Comparison of ENCODE assay signal across 1 cellular context in the genomic region with DNA sequence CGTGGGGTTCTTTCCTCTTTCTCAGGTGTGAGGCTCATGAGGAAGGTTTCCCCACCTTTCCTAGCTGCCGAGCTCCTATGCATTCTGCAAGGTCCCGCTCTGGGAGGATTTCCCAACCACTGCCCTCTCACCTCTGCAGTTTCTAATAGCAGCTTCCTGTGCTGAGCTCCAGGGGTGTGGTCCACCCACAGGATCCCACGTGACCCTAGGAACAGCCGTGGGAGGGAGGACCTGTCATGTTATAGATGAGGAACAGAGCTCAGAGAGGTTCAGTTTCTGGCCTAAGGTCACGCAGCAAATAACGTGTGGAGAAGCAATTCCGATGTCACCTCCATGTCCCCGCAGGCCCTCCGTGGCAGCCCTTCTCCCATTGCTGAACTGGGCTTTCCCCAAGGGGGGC.
A peak's percentile ranks its signal among the peaks of the same experiment; 100 is the strongest.
TF ChIP-seq lines count a peak whose summit lies in the region.

No MANE protein-coding gene starts in this region.

TF ChIP-seq in K562, 482 proteins besides CTCF, POLR2A, EP300 and RAD21 (continued from another document and continues in another):
- TF ChIP-seq, protein P1, sequence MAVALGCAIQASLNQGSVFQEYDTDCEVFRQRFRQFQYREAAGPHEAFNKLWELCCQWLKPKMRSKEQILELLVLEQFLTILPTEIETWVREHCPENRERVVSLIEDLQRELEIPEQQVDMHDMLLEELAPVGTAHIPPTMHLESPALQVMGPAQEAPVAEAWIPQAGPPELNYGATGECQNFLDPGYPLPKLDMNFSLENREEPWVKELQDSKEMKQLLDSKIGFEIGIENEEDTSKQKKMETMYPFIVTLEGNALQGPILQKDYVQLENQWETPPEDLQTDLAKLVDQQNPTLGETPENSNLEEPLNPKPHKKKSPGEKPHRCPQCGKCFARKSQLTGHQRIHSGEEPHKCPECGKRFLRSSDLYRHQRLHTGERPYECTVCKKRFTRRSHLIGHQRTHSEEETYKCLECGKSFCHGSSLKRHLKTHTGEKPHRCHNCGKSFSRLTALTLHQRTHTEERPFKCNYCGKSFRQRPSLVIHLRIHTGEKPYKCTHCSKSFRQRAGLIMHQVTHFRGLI (CRISPR knock-in tag; IDR thresholded peaks at IDR 0.05) = no peak
- TF ChIP-seq, protein P2, sequence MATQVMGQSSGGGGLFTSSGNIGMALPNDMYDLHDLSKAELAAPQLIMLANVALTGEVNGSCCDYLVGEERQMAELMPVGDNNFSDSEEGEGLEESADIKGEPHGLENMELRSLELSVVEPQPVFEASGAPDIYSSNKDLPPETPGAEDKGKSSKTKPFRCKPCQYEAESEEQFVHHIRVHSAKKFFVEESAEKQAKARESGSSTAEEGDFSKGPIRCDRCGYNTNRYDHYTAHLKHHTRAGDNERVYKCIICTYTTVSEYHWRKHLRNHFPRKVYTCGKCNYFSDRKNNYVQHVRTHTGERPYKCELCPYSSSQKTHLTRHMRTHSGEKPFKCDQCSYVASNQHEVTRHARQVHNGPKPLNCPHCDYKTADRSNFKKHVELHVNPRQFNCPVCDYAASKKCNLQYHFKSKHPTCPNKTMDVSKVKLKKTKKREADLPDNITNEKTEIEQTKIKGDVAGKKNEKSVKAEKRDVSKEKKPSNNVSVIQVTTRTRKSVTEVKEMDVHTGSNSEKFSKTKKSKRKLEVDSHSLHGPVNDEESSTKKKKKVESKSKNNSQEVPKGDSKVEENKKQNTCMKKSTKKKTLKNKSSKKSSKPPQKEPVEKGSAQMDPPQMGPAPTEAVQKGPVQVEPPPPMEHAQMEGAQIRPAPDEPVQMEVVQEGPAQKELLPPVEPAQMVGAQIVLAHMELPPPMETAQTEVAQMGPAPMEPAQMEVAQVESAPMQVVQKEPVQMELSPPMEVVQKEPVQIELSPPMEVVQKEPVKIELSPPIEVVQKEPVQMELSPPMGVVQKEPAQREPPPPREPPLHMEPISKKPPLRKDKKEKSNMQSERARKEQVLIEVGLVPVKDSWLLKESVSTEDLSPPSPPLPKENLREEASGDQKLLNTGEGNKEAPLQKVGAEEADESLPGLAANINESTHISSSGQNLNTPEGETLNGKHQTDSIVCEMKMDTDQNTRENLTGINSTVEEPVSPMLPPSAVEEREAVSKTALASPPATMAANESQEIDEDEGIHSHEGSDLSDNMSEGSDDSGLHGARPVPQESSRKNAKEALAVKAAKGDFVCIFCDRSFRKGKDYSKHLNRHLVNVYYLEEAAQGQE (CRISPR knock-in tag; IDR thresholded peaks at IDR 0.05; ENCODE audit: low read depth) = no peak
- TF ChIP-seq CEBPG (CRISPR knock-in tag; IDR thresholded peaks at IDR 0.05) (peak; percentile 55; the same call in 1 of the 2 replicates), CEBPG (tag; conservative IDR thresholded peaks at IDR 0.05 in 1 of 2, IDR thresholded peaks at IDR 0.05 in 1 of 2) (peak in 1 of 2 experiments; percentile 10; a peak in 1 of 4 replicates), PPARD (CRISPR knock-in tag; IDR thresholded peaks at IDR 0.05) (no peak), XRCC5 (IDR thresholded peaks at IDR 0.05; ENCODE audit: low read depth, low read length) (no peak), NFIC (IDR thresholded peaks at IDR 0.05) (no peak), NR2C2 (CRISPR knock-in tag; IDR thresholded peaks at IDR 0.05) (no peak), NR2C2 (tag; IDR thresholded peaks at IDR 0.05) (peak; percentile 81), CC2D1A (IDR thresholded peaks at IDR 0.05) (no peak), RBM25 (IDR thresholded peaks at IDR 0.05; ENCODE audit: low read depth, low read length, severe bottlenecking) (peak; percentile 91), NR4A1 (CRISPR knock-in tag; IDR thresholded peaks at IDR 0.05) (no peak), NR4A1 (tag; IDR thresholded peaks at IDR 0.05) (no peak), TAF7 (tag; IDR thresholded peaks at IDR 0.05) (no peak), POLR3A (IDR thresholded peaks at IDR 0.05; ENCODE audit: borderline replicate concordance, extremely low read depth, insufficient read depth, insufficient read length) (no peak), POLR3G (IDR thresholded peaks at IDR 0.05; ENCODE audit: extremely low read depth, insufficient read length, insufficient replicate concordance) (no peak), TAF9B (IDR thresholded peaks at IDR 0.05; ENCODE audit: partially characterized antibody) (no peak), ZKSCAN3 (CRISPR knock-in tag; IDR thresholded peaks at IDR 0.05) (no peak), RCOR1 (IDR thresholded peaks at IDR 0.05; ENCODE audit: borderline replicate concordance in 1 of 2, low read depth in 2 of 2, low read length in 2 of 2) (peak in 1 of 2 experiments; percentile 81; a peak in 2 of 4 replicates), ZNF668 (CRISPR knock-in tag; IDR thresholded peaks at IDR 0.05) (no peak), PTRF (tag; IDR thresholded peaks at IDR 0.05) (no peak), DACH1 (IDR thresholded peaks at IDR 0.05; ENCODE audit: partially characterized antibody) (peak; percentile 40), L3MBTL2 (IDR thresholded peaks at IDR 0.05) (no peak), ESRRB (CRISPR knock-in tag; IDR thresholded peaks at IDR 0.05; ENCODE audit: borderline replicate concordance) (no peak), PTBP1 (IDR thresholded peaks at IDR 0.05; ENCODE audit: low read depth, low read length) (0 out of 2 replicates have a peak, but pooled peaks have one; percentile 81), HDAC3 (IDR thresholded peaks at IDR 0.05; ENCODE audit: borderline replicate concordance, partially characterized antibody) (no peak), BHLHE40 (IDR thresholded peaks at IDR 0.05; ENCODE audit: low read length) (no peak), RAD51 (IDR thresholded peaks at IDR 0.05; ENCODE audit: borderline replicate concordance, low read depth) (peak; percentile 88)
- TF ChIP-seq, protein P3, sequence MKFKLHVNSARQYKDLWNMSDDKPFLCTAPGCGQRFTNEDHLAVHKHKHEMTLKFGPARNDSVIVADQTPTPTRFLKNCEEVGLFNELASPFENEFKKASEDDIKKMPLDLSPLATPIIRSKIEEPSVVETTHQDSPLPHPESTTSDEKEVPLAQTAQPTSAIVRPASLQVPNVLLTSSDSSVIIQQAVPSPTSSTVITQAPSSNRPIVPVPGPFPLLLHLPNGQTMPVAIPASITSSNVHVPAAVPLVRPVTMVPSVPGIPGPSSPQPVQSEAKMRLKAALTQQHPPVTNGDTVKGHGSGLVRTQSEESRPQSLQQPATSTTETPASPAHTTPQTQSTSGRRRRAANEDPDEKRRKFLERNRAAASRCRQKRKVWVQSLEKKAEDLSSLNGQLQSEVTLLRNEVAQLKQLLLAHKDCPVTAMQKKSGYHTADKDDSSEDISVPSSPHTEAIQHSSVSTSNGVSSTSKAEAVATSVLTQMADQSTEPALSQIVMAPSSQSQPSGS (CRISPR knock-in tag; IDR thresholded peaks at IDR 0.05) = no peak
- TF ChIP-seq, protein P4, sequence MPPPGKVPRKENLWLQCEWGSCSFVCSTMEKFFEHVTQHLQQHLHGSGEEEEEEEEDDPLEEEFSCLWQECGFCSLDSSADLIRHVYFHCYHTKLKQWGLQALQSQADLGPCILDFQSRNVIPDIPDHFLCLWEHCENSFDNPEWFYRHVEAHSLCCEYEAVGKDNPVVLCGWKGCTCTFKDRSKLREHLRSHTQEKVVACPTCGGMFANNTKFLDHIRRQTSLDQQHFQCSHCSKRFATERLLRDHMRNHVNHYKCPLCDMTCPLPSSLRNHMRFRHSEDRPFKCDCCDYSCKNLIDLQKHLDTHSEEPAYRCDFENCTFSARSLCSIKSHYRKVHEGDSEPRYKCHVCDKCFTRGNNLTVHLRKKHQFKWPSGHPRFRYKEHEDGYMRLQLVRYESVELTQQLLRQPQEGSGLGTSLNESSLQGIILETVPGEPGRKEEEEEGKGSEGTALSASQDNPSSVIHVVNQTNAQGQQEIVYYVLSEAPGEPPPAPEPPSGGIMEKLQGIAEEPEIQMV (tag; conservative IDR thresholded peaks at IDR 0.05; ENCODE audit: low read depth) = no peak
- TF ChIP-seq, protein P5, sequence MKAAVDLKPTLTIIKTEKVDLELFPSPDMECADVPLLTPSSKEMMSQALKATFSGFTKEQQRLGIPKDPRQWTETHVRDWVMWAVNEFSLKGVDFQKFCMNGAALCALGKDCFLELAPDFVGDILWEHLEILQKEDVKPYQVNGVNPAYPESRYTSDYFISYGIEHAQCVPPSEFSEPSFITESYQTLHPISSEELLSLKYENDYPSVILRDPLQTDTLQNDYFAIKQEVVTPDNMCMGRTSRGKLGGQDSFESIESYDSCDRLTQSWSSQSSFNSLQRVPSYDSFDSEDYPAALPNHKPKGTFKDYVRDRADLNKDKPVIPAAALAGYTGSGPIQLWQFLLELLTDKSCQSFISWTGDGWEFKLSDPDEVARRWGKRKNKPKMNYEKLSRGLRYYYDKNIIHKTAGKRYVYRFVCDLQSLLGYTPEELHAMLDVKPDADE (conservative IDR thresholded peaks at IDR 0.05; ENCODE audit: control insufficient read depth, low read depth, low read length) = no peak
- TF ChIP-seq, protein P6, sequence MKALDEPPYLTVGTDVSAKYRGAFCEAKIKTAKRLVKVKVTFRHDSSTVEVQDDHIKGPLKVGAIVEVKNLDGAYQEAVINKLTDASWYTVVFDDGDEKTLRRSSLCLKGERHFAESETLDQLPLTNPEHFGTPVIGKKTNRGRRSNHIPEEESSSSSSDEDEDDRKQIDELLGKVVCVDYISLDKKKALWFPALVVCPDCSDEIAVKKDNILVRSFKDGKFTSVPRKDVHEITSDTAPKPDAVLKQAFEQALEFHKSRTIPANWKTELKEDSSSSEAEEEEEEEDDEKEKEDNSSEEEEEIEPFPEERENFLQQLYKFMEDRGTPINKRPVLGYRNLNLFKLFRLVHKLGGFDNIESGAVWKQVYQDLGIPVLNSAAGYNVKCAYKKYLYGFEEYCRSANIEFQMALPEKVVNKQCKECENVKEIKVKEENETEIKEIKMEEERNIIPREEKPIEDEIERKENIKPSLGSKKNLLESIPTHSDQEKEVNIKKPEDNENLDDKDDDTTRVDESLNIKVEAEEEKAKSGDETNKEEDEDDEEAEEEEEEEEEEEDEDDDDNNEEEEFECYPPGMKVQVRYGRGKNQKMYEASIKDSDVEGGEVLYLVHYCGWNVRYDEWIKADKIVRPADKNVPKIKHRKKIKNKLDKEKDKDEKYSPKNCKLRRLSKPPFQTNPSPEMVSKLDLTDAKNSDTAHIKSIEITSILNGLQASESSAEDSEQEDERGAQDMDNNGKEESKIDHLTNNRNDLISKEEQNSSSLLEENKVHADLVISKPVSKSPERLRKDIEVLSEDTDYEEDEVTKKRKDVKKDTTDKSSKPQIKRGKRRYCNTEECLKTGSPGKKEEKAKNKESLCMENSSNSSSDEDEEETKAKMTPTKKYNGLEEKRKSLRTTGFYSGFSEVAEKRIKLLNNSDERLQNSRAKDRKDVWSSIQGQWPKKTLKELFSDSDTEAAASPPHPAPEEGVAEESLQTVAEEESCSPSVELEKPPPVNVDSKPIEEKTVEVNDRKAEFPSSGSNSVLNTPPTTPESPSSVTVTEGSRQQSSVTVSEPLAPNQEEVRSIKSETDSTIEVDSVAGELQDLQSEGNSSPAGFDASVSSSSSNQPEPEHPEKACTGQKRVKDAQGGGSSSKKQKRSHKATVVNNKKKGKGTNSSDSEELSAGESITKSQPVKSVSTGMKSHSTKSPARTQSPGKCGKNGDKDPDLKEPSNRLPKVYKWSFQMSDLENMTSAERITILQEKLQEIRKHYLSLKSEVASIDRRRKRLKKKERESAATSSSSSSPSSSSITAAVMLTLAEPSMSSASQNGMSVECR (CRISPR knock-in tag; IDR thresholded peaks at IDR 0.05) = no peak
- TF ChIP-seq, protein P7, sequence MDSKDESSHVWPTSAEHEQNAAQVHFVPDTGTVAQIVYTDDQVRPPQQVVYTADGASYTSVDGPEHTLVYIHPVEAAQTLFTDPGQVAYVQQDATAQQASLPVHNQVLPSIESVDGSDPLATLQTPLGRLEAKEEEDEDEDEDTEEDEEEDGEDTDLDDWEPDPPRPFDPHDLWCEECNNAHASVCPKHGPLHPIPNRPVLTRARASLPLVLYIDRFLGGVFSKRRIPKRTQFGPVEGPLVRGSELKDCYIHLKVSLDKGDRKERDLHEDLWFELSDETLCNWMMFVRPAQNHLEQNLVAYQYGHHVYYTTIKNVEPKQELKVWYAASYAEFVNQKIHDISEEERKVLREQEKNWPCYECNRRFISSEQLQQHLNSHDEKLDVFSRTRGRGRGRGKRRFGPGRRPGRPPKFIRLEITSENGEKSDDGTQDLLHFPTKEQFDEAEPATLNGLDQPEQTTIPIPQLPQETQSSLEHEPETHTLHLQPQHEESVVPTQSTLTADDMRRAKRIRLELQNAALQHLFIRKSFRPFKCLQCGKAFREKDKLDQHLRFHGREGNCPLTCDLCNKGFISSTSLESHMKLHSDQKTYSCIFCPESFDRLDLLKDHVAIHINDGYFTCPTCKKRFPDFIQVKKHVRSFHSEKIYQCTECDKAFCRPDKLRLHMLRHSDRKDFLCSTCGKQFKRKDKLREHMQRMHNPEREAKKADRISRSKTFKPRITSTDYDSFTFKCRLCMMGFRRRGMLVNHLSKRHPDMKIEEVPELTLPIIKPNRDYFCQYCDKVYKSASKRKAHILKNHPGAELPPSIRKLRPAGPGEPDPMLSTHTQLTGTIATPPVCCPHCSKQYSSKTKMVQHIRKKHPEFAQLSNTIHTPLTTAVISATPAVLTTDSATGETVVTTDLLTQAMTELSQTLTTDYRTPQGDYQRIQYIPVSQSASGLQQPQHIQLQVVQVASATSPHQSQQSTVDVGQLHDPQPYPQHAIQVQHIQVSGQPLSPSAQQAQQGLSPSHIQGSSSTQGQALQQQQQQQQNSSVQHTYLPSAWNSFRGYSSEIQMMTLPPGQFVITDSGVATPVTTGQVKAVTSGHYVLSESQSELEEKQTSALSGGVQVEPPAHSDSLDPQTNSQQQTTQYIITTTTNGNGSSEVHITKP (IDR thresholded peaks at IDR 0.05; ENCODE audit: partially characterized antibody) = no peak
- TF ChIP-seq, protein P8, sequence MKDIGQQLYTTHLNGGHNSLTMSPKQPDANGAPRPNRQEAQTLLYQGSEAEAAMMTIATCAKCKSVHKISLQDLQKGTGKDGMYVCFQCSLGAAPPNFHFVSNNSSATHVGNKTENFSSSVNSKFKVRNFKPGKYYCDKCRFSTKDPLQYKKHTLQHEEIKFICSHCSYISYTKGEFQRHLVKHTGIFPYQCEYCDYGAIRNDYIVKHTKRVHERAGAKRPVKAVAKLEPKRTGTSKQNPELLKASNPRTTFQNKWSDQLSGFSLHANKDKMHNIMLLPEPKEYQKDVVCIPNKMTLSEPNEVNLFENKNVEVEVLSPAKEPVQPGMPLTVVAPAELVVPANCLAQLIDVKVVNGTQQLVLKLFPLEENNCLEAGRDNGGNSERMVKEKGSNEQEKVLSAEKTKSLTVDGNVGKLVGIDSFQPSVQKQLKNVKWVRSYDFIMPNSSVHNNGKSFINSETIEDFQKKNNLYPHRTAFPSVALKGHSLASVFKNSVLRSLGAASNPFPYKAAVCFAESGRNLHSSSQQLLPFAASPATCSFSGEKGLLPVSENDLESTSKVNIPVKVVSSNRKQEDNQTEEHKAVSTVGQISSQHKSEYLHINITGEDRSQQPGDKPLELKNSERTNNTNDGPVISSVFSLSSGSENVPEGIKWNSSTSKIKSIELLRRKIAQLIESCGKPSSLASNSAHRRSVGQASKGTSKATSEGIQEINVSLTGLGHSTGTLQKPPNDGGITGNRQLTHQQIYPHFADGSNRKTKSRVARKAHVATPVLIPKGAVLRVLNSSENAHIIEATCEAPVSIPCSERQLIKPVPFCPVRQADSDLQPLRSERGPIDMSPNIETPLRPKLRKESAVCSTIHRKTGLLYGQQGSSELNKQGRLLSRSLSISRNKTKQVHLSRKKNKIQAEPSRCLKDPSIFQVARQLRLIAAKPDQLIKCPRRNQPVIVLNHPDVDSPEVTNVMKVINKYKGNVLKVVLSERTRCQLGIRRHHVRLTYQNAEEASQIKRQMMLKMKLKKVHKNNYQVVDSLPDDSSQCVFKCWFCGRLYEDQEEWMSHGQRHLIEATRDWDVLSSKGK (CRISPR knock-in tag; IDR thresholded peaks at IDR 0.05) = no peak
- TF ChIP-seq, protein P9, sequence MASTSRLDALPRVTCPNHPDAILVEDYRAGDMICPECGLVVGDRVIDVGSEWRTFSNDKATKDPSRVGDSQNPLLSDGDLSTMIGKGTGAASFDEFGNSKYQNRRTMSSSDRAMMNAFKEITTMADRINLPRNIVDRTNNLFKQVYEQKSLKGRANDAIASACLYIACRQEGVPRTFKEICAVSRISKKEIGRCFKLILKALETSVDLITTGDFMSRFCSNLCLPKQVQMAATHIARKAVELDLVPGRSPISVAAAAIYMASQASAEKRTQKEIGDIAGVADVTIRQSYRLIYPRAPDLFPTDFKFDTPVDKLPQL (IDR thresholded peaks at IDR 0.05; ENCODE audit: extremely low read depth, insufficient read length) = no peak
